8 cellular contexts compared by ENCODE assay signal in genomic region chr11:19903620-19904069, GRCh38.
DNase-seq lines count a peak whose midpoint lies in the region; ATAC-seq, FAIRE-seq and TF ChIP-seq lines count a peak whose summit lies in the region.

No MANE protein-coding gene starts in this region.

- H3K4me1 ChIP-seq in BE2C: no peaks in the 10 kb centered on the region
- H3K4me1 ChIP-seq in breast epithelium: no peaks in the 10 kb centered on the region

- H3K9me3 ChIP-seq in BE2C: no peaks in the 10 kb centered on the region
- H3K9me3 ChIP-seq in breast epithelium: no peaks in the 10 kb centered on the region

- peak; percentile 73 for TF ChIP-seq CTCF in BE2C (IDR thresholded peaks at IDR 0.05; ENCODE audit: low read depth, low read length)
- TF ChIP-seq CTCF in breast epithelium (IDR thresholded peaks at IDR 0.05): peak; percentile 49 to 84 (median 82)

- TF ChIP-seq POLR2A in breast epithelium (IDR thresholded peaks at IDR 0.05): no peak

- peak; percentile 45 for FAIRE-seq in GM19239 (lab: Jason Lieb, UNC)

- intact Hi-C loops in breast epithelium (cut with DNase I; ENCODE audit: low total_unique reads): loop anchor here (5.0 kb wide), 1 partner anchor 341 kb away; no protein-coding TSS in a partner anchor

- no peak overlapping the region for H3K27ac ChIP-seq in breast epithelium

- no peaks in the 10 kb centered on the region for H3K27me3 ChIP-seq in BE2C
- H3K27me3 ChIP-seq in breast epithelium: no peaks in the 10 kb centered on the region

- no peak for ATAC-seq in HG03045 (IDR thresholded peaks at IDR 0.05; ENCODE audit: unreplicated experiment)

- H3K36me3 ChIP-seq in BE2C (no peaks in the 10 kb centered on the region), breast epithelium (no peaks in the 10 kb centered on the region)

- H3K4me3 ChIP-seq in BE2C (ENCODE audit: low read depth, low read length): no peak overlapping the region
- no peak overlapping the region for H3K4me3 ChIP-seq in breast epithelium

- DNase-seq in BE2C: peak; percentile 72
- peak; percentile 13 for DNase-seq in GM19239 (ENCODE audit: insufficient read length, low spot score)
- peak; percentile 28 for DNase-seq in NCI-H146 treated with DMSO at 0.1 percent for 48 hours (lab: John Stamatoyannopoulos, UW; ENCODE audit: unreplicated experiment)
- peak; percentile 27 for DNase-seq in T-helper 9 cell
- peak; percentile 62 to 65 for DNase-seq in breast epithelium (ENCODE audit: low spot score in 2 of 2)
- DNase-seq in kidney glomerular epithelial cell (lab: John Stamatoyannopoulos, UW): peak; percentile 74
- peak; percentile 44 for DNase-seq in stimulated activated CD4-positive, alpha-beta T cell treated with anti-CD3 and anti-CD28 coated beads, Interleukin-4, amount 100 ng/mL, for 24 hours

Comparison
In these comparisons a context has a peak if more than half of its experiments do, and no peak if none do; other contexts are left out.
1. DNase-seq: peak in every context shown above with its lines; median percentile 74 in kidney glomerular epithelial cell; 72 in BE2C; 64 in breast epithelium; 44 in stimulated activated CD4-positive, alpha-beta T cell treated with anti-CD3 and anti-CD28 coated beads, Interleukin-4, amount 100 ng/mL, for 24 hours; 28 in NCI-H146 treated with DMSO at 0.1 percent for 48 hours; 27 in T-helper 9 cell; 13 in GM19239.